In the genomic region with DNA sequence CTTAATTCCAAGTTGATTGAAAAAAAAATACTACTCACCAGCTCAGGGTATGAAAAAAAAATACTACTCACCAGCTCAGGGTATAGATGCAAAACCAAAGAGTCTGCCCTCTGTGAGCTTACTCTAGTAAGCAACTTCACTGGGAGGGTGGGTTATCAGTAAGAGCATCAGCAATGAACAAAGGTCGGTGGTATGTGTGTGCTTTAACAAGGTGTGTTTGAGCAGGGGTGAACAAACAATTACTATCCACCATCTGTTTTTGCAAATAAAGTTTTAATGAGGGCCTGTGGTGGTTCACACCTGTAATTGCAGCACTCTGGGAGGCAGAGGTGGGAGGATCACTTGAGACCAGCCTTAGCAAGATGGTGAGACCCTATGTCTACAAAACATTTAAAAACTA, we compare ENCODE assay signal across 1 cellular context.
TF ChIP-seq lines count a peak whose summit lies in the region.

No MANE protein-coding gene starts in this region.

TF ChIP-seq in HepG2, 621 proteins besides CTCF, POLR2A, EP300 and RAD21 (continued from another document and continues in another):
- TF ChIP-seq, protein P1, sequence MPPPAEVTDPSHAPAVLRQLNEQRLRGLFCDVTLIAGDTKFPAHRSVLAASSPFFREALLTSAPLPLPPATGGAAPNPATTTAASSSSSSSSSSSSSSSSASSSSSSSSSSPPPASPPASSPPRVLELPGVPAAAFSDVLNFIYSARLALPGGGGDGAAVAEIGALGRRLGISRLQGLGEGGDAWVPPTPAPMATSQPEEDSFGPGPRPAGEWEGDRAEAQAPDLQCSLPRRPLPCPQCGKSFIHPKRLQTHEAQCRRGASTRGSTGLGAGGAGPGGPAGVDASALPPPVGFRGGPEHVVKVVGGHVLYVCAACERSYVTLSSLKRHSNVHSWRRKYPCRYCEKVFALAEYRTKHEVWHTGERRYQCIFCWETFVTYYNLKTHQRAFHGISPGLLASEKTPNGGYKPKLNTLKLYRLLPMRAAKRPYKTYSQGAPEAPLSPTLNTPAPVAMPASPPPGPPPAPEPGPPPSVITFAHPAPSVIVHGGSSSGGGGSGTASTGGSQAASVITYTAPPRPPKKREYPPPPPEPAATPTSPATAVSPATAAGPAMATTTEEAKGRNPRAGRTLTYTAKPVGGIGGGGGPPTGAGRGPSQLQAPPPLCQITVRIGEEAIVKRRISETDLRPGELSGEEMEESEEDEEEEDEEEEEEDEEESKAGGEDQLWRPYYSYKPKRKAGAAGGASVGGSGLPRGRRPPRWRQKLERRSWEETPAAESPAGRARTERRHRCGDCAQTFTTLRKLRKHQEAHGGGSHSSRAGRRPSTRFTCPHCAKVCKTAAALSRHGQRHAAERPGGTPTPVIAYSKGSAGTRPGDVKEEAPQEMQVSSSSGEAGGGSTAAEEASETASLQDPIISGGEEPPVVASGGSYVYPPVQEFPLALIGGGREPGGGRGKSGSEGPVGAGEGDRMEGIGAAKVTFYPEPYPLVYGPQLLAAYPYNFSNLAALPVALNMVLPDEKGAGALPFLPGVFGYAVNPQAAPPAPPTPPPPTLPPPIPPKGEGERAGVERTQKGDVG (CRISPR knock-in tag; IDR thresholded peaks at IDR 0.05; ENCODE audit: borderline replicate concordance): no peak
- peak; percentile 67 for TF ChIP-seq PAXIP1 (CRISPR knock-in tag; conservative IDR thresholded peaks at IDR 0.05)
- peak; percentile 28 to 44; a peak in 1 of 4 replicates for TF ChIP-seq NR2F1 (CRISPR knock-in tag; IDR thresholded peaks at IDR 0.05)
- no peak for TF ChIP-seq FLYWCH1 (CRISPR knock-in tag; IDR thresholded peaks at IDR 0.05)
- peak; percentile 21; the same call in 1 of the 2 replicates for TF ChIP-seq RXRB (CRISPR knock-in tag; IDR thresholded peaks at IDR 0.05; ENCODE audit: borderline replicate concordance)
- TF ChIP-seq ZNF816 (CRISPR knock-in tag; IDR thresholded peaks at IDR 0.05; ENCODE audit: borderline replicate concordance): no peak
- TF ChIP-seq NR2F6 (IDR thresholded peaks at IDR 0.05): peak; percentile 76
- peak; percentile 84 for TF ChIP-seq NR2F6 (CRISPR knock-in tag; IDR thresholded peaks at IDR 0.05)
- no peak for TF ChIP-seq AHR (CRISPR knock-in tag; IDR thresholded peaks at IDR 0.05)
- TF ChIP-seq RNF219 (CRISPR knock-in tag; IDR thresholded peaks at IDR 0.05): no peak
- TF ChIP-seq ARNT (IDR thresholded peaks at IDR 0.05): no peak
- peak; percentile 76 for TF ChIP-seq FOXP4 (CRISPR knock-in tag; IDR thresholded peaks at IDR 0.05)
- TF ChIP-seq NFYB (CRISPR knock-in tag; IDR thresholded peaks at IDR 0.05): no peak
- TF ChIP-seq ZSCAN31 (CRISPR knock-in tag; IDR thresholded peaks at IDR 0.05; ENCODE audit: low read depth): no peak
- 0 out of 2 replicates have a peak, but pooled peaks have one; percentile 36 for TF ChIP-seq RCOR2 (CRISPR knock-in tag; IDR thresholded peaks at IDR 0.05)
- no peak for TF ChIP-seq ZBTB42 (CRISPR knock-in tag; IDR thresholded peaks at IDR 0.05)
- TF ChIP-seq GATAD2A (CRISPR knock-in tag; IDR thresholded peaks at IDR 0.05): peak; percentile 59
- TF ChIP-seq ISX (CRISPR knock-in tag; conservative IDR thresholded peaks at IDR 0.05): no peak
- TF ChIP-seq ZBTB40 (IDR thresholded peaks at IDR 0.05): peak; percentile 88
- TF ChIP-seq ZBTB40 (CRISPR knock-in tag; IDR thresholded peaks at IDR 0.05): peak; percentile 99
- TF ChIP-seq PCBP1 (IDR thresholded peaks at IDR 0.05; ENCODE audit: borderline replicate concordance, low read depth, low read length): no peak
- TF ChIP-seq MED1 (CRISPR knock-in tag; IDR thresholded peaks at IDR 0.05): no peak
- TF ChIP-seq HHEX (CRISPR knock-in tag; IDR thresholded peaks at IDR 0.05): peak; percentile 56; the same call in 1 of the 2 replicates
- no peak for TF ChIP-seq FOXJ3 (CRISPR knock-in tag; IDR thresholded peaks at IDR 0.05; ENCODE audit: borderline replicate concordance)
- TF ChIP-seq, protein P2, sequence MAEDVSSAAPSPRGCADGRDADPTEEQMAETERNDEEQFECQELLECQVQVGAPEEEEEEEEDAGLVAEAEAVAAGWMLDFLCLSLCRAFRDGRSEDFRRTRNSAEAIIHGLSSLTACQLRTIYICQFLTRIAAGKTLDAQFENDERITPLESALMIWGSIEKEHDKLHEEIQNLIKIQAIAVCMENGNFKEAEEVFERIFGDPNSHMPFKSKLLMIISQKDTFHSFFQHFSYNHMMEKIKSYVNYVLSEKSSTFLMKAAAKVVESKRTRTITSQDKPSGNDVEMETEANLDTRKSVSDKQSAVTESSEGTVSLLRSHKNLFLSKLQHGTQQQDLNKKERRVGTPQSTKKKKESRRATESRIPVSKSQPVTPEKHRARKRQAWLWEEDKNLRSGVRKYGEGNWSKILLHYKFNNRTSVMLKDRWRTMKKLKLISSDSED (CRISPR knock-in tag; IDR thresholded peaks at IDR 0.05): no peak
- TF ChIP-seq REL (CRISPR knock-in tag; conservative IDR thresholded peaks at IDR 0.05): no peak
- no peak for TF ChIP-seq ZNF101 (CRISPR knock-in tag; IDR thresholded peaks at IDR 0.05; ENCODE audit: borderline replicate concordance, low read depth)
- TF ChIP-seq ZBTB7B (CRISPR knock-in tag; IDR thresholded peaks at IDR 0.05): 0 out of 2 replicates have a peak, but pooled peaks have one; percentile 22
- TF ChIP-seq NR2F2 (IDR thresholded peaks at IDR 0.05; ENCODE audit: borderline replicate concordance, low read depth): peak; percentile 59; the same call in 1 of the 2 replicates
